8 cellular contexts compared by ENCODE assay signal in the genomic region with DNA sequence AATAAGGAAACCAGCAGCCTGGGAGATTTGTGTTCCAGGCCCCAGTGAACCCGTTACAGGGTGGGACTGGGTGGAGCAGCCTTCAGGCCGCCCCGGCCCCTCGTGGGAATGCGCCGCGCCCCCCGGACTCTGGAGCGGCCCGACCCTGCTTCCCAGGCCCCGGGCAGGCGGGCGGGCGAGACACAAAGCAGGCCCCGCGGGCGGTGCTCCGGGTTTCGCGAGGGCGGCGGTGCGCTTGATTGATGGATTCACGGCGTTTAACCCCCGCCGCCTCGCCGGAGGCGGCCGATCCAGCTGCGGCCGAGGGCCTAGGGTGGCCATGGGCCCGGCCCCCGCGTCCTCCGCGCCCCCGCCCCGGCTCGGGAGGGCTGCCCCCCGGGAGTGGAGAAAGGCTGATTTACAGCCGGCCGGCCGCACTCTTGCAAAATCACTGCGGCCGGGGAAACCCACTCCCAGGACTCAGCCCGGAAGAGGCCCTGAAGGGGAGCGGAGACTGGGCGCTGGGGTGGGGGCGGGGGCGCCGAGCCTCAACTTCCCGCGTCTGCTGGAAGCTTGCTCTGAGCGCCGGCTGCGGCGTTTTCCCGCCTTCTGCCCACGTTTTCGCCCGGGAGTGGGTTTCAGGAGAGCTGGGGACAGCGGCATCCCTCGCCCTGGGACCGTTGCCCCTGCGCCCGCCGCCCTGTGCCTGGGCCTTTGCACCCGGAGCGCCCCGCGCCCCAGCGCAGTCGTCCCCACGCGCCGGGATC.
DNase-seq lines count a peak whose midpoint lies in the region; ATAC-seq and TF ChIP-seq lines count a peak whose summit lies in the region.

No MANE protein-coding gene starts in this region.

- TF ChIP-seq CTCF in Peyer's patch (IDR thresholded peaks at IDR 0.05), result no peak

- peak overlapping the region; percentile 4 to 41 (median 28) for H3K4me3 ChIP-seq in Peyer's patch

- DNase-seq in GM03348 (ENCODE audit: low spot score) (peak; percentile 35), Peyer's patch (peak in 2 of 3 donors; percentile 68 to 75), glomerular visceral epithelial cell (ENCODE audit: extremely low spot score) (peak; percentile 44), retina (peak; percentile 86), H4 (ENCODE audit: low spot score) (no peak)
- no peak for DNase-seq in NK-92 treated with Interleukin-12 subunit alpha and Interleukin-12 subunit beta, amount 100 ng/mL, for 24 hours (lab: John Stamatoyannopoulos, UW)
- no peak for DNase-seq in central memory CD4-positive, alpha-beta T cell

- peaks cover 0 to 8% of the 10 kb centered on the region in 2 donors for H3K27me3 ChIP-seq in Peyer's patch

- TF ChIP-seq POLR2A in Peyer's patch (IDR thresholded peaks at IDR 0.05), result no peak

- no peak for ATAC-seq in GM19328 (IDR thresholded peaks at IDR 0.05; ENCODE audit: unreplicated experiment)

- H3K36me3 ChIP-seq in Peyer's patch, result no peaks in the 10 kb centered on the region

- no peaks in the 10 kb centered on the region for H3K9me3 ChIP-seq in Peyer's patch

- H3K27ac ChIP-seq in Peyer's patch, result peak overlapping the region; percentile 52 to 87 (median 73)

- peaks cover 6 to 30% (median 11%) of the 10 kb centered on the region in 4 donors for H3K4me1 ChIP-seq in Peyer's patch

Comparison
In these comparisons a context has a peak if more than half of its experiments do, and no peak if none do; other contexts are left out.
1. DNase-seq: peak in GM03348 (single experiment), Peyer's patch (2 of 3), glomerular visceral epithelial cell (single experiment) and retina (single experiment); none in NK-92 treated with Interleukin-12 subunit alpha and Interleukin-12 subunit beta, amount 100 ng/mL, for 24 hours (single experiment), central memory CD4-positive, alpha-beta T cell (single experiment) and H4 (single experiment).